1 cellular context compared by ENCODE assay signal in the genomic region with DNA sequence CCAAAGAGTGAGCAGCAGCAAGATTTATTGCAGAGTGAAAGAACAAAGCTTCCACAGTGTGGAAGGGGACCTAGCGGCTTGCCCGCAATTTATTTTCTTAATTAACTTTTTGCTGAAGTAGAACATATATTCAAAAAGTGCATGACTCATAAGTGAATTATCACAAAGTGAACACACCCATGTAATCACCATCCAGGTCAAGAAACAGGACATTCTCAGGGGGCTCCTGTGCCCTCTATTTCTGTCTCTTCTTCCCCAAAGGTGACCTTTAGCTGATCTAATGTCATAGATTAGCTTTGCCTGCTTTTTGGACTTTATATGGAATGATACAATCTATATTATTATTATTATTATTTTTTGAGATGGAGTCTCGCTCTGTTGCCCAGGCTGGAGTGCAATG.
TF ChIP-seq lines count a peak whose summit lies in the region.

No MANE protein-coding gene starts in this region.

TF ChIP-seq in endothelial cell of umbilical vein, 7 proteins besides CTCF, POLR2A, EP300 and RAD21:
- no peak for TF ChIP-seq GATA2 (IDR thresholded peaks at IDR 0.05; ENCODE audit: insufficient read depth, insufficient read length, low read depth, low read length)
- peak; percentile 22 for TF ChIP-seq FOS (IDR thresholded peaks at IDR 0.05; ENCODE audit: borderline replicate concordance, insufficient read depth, low read length)
- TF ChIP-seq, protein P1, sequence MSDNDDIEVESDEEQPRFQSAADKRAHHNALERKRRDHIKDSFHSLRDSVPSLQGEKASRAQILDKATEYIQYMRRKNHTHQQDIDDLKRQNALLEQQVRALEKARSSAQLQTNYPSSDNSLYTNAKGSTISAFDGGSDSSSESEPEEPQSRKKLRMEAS (IDR thresholded peaks at IDR 0.05; ENCODE audit: insufficient read depth, insufficient read length) = no peak
